Comparison of ENCODE assay signal across 2 cellular contexts in genomic region chr2:200079356-200079755, GRCh38.
A peak's percentile ranks its signal among the peaks of the same experiment; 100 is the strongest.
TF ChIP-seq lines count a peak whose summit lies in the region.

No MANE protein-coding gene starts in this region.

TF ChIP-seq in HEK293, 187 proteins besides CTCF, POLR2A, EP300 and RAD21 (continued from another document):
- 0 out of 2 replicates have a peak, but pooled peaks have one; percentile 41 for TF ChIP-seq TRIM28 (IDR thresholded peaks at IDR 0.05; ENCODE audit: borderline replicate concordance, low read length)

TF ChIP-seq in WTC11, 78 proteins besides CTCF, POLR2A, EP300 and RAD21:
- no peak for TF ChIP-seq E2F5 (CRISPR knock-in tag; IDR thresholded peaks at IDR 0.05)
- 0 out of 2 replicates have a peak, but pooled peaks have one; percentile 45 for TF ChIP-seq GTF2I (CRISPR knock-in tag; conservative IDR thresholded peaks at IDR 0.05)
- TF ChIP-seq USF1 (CRISPR knock-in tag; IDR thresholded peaks at IDR 0.05), result no peak
- TF ChIP-seq NR3C1 (CRISPR knock-in tag; conservative IDR thresholded peaks at IDR 0.05; ENCODE audit: low read depth), result no peak
